Comparison of ENCODE assay signal across 22 cellular contexts in the genomic region with DNA sequence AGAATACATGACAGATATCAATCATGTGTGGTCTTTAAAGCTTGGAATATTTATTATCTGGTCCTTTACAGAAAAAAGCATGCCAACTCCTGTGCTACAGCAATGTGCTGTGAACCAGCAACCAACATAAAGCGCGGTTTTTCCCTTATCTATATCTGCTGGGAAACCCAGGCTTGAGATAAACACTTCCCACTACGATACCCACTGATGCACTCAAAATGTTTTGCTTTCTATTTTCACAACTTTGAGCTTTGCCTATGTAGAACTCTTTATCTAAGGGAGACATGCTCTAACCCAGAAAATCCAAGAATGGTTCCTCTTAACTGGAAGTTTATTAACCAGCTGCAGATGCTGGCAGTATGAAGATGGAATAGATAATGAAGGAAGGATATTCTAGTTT.
"Had no signal": no experiment of that assay in that cellular context is flagged by ENCODE, and none has a peak within 500 bp of the region (broad histone marks: within the 10 kb centered on the region; RNA-seq: fewer than 3 reads in every experiment).

No MANE protein-coding gene starts in this region.

- ATAC-seq: Panc1, PC-3 had no signal

- H3K27me3 ChIP-seq: MG63 had no signal

- H3K9me3 ChIP-seq: MG63 had no signal

- H3K27ac ChIP-seq: HL-60, RWPE1 had no signal

- DNase-seq: Karpas-422, KG1, MG63, NCI-H1092, NCI-H1105 treated with DMSO at 0.1 percent for 48 hours, NCI-H1417 treated with DMSO at 0.1 percent for 48 hours, NCI-H146, NCI-H1694 treated with DMSO at 0.1 percent for 48 hours, NCI-H1930, NCI-H2081, NCI-H2107, NCI-H2227 treated with DMSO at 0.1 percent for 48 hours, NCI-H446, NCI-H510A, NCI-H524 treated with DMSO at 0.1 percent for 48 hours, NCI-H69, NCI-H774, PC-3, SHP77 had no signal

- H3K4me3 ChIP-seq: MG63 had no signal

- H3K36me3 ChIP-seq: MG63 had no signal
